1 cellular context compared by ENCODE assay signal in the genomic region with DNA sequence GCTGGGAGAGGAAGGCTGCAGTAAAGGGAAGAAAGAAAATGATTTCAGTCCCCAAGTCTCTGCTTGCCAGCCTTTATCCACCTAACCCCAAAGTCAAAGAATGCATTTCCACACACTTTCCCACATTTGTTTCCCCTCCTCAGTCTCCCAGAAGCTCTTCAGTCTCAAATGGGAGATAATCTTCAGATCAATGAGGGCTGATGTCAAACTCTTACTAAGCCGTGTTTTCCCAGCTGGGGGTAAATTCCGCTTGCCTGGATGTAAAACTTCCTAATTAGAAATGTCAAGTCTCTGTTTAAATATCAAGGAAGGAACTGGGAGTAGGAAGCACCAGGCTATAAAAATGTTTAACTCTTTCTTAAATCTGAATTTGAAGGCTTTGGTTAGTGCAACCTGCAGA.
TF ChIP-seq lines count a peak whose summit lies in the region.

No MANE protein-coding gene starts in this region.

TF ChIP-seq in WTC11, 78 proteins besides CTCF, POLR2A, EP300 and RAD21 (continued from another document):
- TF ChIP-seq, protein P1, sequence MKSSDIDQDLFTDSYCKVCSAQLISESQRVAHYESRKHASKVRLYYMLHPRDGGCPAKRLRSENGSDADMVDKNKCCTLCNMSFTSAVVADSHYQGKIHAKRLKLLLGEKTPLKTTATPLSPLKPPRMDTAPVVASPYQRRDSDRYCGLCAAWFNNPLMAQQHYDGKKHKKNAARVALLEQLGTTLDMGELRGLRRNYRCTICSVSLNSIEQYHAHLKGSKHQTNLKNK (CRISPR knock-in tag; IDR thresholded peaks at IDR 0.05), result no peak
- TF ChIP-seq ZNF416 (CRISPR knock-in tag; IDR thresholded peaks at IDR 0.05), result no peak
- TF ChIP-seq, protein P2, sequence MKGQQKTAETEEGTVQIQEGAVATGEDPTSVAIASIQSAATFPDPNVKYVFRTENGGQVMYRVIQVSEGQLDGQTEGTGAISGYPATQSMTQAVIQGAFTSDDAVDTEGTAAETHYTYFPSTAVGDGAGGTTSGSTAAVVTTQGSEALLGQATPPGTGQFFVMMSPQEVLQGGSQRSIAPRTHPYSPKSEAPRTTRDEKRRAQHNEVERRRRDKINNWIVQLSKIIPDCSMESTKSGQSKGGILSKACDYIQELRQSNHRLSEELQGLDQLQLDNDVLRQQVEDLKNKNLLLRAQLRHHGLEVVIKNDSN (CRISPR knock-in tag; IDR thresholded peaks at IDR 0.05), result no peak
- TF ChIP-seq CREM (CRISPR knock-in tag; IDR thresholded peaks at IDR 0.05), result no peak
- TF ChIP-seq, protein P3, sequence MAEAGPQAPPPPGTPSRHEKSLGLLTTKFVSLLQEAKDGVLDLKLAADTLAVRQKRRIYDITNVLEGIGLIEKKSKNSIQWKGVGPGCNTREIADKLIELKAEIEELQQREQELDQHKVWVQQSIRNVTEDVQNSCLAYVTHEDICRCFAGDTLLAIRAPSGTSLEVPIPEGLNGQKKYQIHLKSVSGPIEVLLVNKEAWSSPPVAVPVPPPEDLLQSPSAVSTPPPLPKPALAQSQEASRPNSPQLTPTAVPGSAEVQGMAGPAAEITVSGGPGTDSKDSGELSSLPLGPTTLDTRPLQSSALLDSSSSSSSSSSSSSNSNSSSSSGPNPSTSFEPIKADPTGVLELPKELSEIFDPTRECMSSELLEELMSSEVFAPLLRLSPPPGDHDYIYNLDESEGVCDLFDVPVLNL (CRISPR knock-in tag; IDR thresholded peaks at IDR 0.05; ENCODE audit: borderline replicate concordance, low read depth), result no peak
- TF ChIP-seq KAT7 (CRISPR knock-in tag; IDR thresholded peaks at IDR 0.05; ENCODE audit: borderline replicate concordance), result no peak
- TF ChIP-seq NFATC4 (CRISPR knock-in tag; IDR thresholded peaks at IDR 0.05), result no peak
- no peak for TF ChIP-seq CBFB (CRISPR knock-in tag; IDR thresholded peaks at IDR 0.05; ENCODE audit: low read depth)
- TF ChIP-seq, protein P4, sequence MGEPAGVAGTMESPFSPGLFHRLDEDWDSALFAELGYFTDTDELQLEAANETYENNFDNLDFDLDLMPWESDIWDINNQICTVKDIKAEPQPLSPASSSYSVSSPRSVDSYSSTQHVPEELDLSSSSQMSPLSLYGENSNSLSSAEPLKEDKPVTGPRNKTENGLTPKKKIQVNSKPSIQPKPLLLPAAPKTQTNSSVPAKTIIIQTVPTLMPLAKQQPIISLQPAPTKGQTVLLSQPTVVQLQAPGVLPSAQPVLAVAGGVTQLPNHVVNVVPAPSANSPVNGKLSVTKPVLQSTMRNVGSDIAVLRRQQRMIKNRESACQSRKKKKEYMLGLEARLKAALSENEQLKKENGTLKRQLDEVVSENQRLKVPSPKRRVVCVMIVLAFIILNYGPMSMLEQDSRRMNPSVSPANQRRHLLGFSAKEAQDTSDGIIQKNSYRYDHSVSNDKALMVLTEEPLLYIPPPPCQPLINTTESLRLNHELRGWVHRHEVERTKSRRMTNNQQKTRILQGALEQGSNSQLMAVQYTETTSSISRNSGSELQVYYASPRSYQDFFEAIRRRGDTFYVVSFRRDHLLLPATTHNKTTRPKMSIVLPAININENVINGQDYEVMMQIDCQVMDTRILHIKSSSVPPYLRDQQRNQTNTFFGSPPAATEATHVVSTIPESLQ (CRISPR knock-in tag; IDR thresholded peaks at IDR 0.05), result no peak
